In the genomic region with DNA sequence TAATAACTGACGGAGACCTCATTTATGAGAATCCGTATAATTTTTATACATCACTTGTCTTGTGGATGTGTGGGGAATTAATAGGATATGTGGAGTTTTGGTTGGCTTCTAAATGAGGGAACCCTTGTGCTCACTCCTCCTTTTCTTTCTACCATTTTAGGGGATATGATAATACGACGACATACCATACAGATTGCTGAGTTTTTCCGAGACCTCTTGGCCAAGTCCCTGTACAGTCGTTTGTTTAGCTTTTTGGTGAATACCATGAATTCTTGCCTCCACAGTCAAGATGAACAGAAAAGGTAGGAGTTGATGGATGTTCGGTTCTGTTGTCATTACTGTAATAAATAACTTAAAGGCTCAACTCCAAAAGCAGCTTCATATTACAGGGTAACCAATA, we compare ENCODE assay signal across 17 cellular contexts.
DNase-seq lines count a peak whose midpoint lies in the region; ATAC-seq, FAIRE-seq and TF ChIP-seq lines count a peak whose summit lies in the region.
"Had no signal": no experiment of that assay in that cellular context is flagged by ENCODE, and none has a peak within 500 bp of the region (broad histone marks: within the 10 kb centered on the region; RNA-seq: fewer than 3 reads in every experiment).

No MANE protein-coding gene starts in this region.

- H3K27me3 Mint-ChIP-seq in MCF 10A (ENCODE audit: insufficient read depth, unreplicated experiment) (no peaks in the 10 kb centered on the region), astrocyte (ENCODE audit: low read depth, unreplicated experiment) (no peaks in the 10 kb centered on the region)
- peaks cover 3% of the 10 kb centered on the region for H3K27me3 Mint-ChIP-seq in activated naive CD8-positive, alpha-beta T cell treated with anti-CD3 and anti-CD28 coated beads, Interleukin-2, amount 50 U/mL, for 24 hours

- TF ChIP-seq POLR2A in breast epithelium (IDR thresholded peaks at IDR 0.05) (no peak), GM18505 (IDR thresholded peaks at IDR 0.05; ENCODE audit: borderline replicate concordance, extremely low read depth, insufficient read depth, insufficient read length) (no peak)

- no peaks in the 10 kb centered on the region for H3K36me3 ChIP-seq in breast epithelium
- H3K36me3 ChIP-seq in astrocyte (ENCODE audit: insufficient read depth, low read length), result no peaks in the 10 kb centered on the region
- H3K36me3 ChIP-seq in osteoblast (ENCODE audit: insufficient read depth, low read length), result no peaks in the 10 kb centered on the region

- POLR2A ChIA-PET in MCF 10A (lab: Yijun Ruan, JAX), result interaction anchor here (0.7 to 1.1 kb wide), 2 partner anchors 8 to 288 kb away, joined by 3 read pairs; no protein-coding TSS in a partner anchor

- H3K4me1 Mint-ChIP-seq in MCF 10A (ENCODE audit: insufficient read depth, unreplicated experiment) (peaks cover 28% of the 10 kb centered on the region), astrocyte (ENCODE audit: low read depth, unreplicated experiment) (peaks cover 18% of the 10 kb centered on the region)
- H3K4me1 Mint-ChIP-seq in activated naive CD8-positive, alpha-beta T cell treated with anti-CD3 and anti-CD28 coated beads, Interleukin-2, amount 50 U/mL, for 24 hours, result no peaks in the 10 kb centered on the region
- H3K4me1 Mint-ChIP-seq: CD8-positive, alpha-beta memory T cell had no signal

- no peaks in the 10 kb centered on the region for H3K79me2 ChIP-seq in astrocyte (ENCODE audit: insufficient read depth, low read length)
- no peaks in the 10 kb centered on the region for H3K79me2 ChIP-seq in osteoblast (ENCODE audit: insufficient read depth, low read length)

- no peak overlapping the region for H3K9ac ChIP-seq in astrocyte (ENCODE audit: low read length)

- H3K9me3 ChIP-seq in breast epithelium (no peaks in the 10 kb centered on the region), astrocyte (ENCODE audit: insufficient read depth, low read depth, low read length) (no peaks in the 10 kb centered on the region), osteoblast (ENCODE audit: low read depth, low read length) (no peaks in the 10 kb centered on the region)
- H3K9me3 ChIP-seq: Caco-2 had no signal

- no peaks in the 10 kb centered on the region for H4K20me1 ChIP-seq in astrocyte (ENCODE audit: insufficient read depth, low read length)
- H4K20me1 ChIP-seq in osteoblast (ENCODE audit: insufficient read depth, low read length), result no peaks in the 10 kb centered on the region

- H3K4me1 ChIP-seq in breast epithelium, result no peaks in the 10 kb centered on the region
- H3K4me1 ChIP-seq in astrocyte (ENCODE audit: insufficient read depth, low read length), result peaks cover 7% of the 10 kb centered on the region
- H3K4me1 ChIP-seq in osteoblast (ENCODE audit: insufficient read depth, low read length), result peaks cover 9% of the 10 kb centered on the region
- H3K4me1 ChIP-seq: Caco-2 had no signal

- H3K4me3 ChIP-seq in breast epithelium (no peak overlapping the region), astrocyte (ENCODE audit: insufficient read depth, low read depth, low read length) (no peak overlapping the region), osteoblast (ENCODE audit: insufficient read depth, low read length) (no peak overlapping the region)
- H3K4me3 ChIP-seq: GM12878 had no signal

- DNase-seq in MCF 10A (ENCODE audit: unreplicated experiment) (no peak), breast epithelium (ENCODE audit: low spot score in 2 of 2) (no peak), astrocyte (ENCODE audit: low read depth) (peak; percentile 62), epithelial cell of prostate (ENCODE audit: low read depth, low spot score) (no peak), osteoblast (ENCODE audit: insufficient read length, low spot score, missing footprints) (peak; percentile 6), DMS79 treated with DMSO at 0.1 percent for 48 hours (lab: John Stamatoyannopoulos, UW) (no peak)
- no peak for DNase-seq in activated naive CD8-positive, alpha-beta T cell treated with anti-CD3 and anti-CD28 coated beads, Interleukin-2, amount 50 U/mL, for 24 hours
- DNase-seq: Caco-2; CD8-positive, alpha-beta memory T cell; DMS53; H7 had no signal

- no peak overlapping the region for H2AFZ ChIP-seq in astrocyte (ENCODE audit: low read depth, low read length)
- H2AFZ ChIP-seq in osteoblast (ENCODE audit: low read length), result no peak overlapping the region

- no TSS peak for BruUV-seq in MCF 10A (replicated peaks; lab: Mats Ljungman, UMichigan)

- H3K4me2 ChIP-seq in astrocyte (ENCODE audit: low read length) (peak overlapping the region; percentile 26), osteoblast (ENCODE audit: insufficient read depth, low read length) (no peak overlapping the region)

- CTCF ChIA-PET in MCF 10A (lab: Yijun Ruan, JAX), result interaction anchor here (1.8 kb wide), 1 partner anchor 826 kb away, joined by 5 read pairs; no protein-coding TSS in a partner anchor

- peak overlapping the region; percentile 53 for H3K27ac Mint-ChIP-seq in MCF 10A (ENCODE audit: low read depth, unreplicated experiment)
- no peak overlapping the region for H3K27ac Mint-ChIP-seq in astrocyte (ENCODE audit: unreplicated experiment)
- H3K27ac Mint-ChIP-seq in activated naive CD8-positive, alpha-beta T cell treated with anti-CD3 and anti-CD28 coated beads, Interleukin-2, amount 50 U/mL, for 24 hours, result no peak overlapping the region

- H3K36me3 Mint-ChIP-seq in MCF 10A (ENCODE audit: insufficient read depth, unreplicated experiment), result no peaks in the 10 kb centered on the region
- no peaks in the 10 kb centered on the region for H3K36me3 Mint-ChIP-seq in astrocyte (ENCODE audit: low read depth, unreplicated experiment)
- H3K36me3 Mint-ChIP-seq in activated naive CD8-positive, alpha-beta T cell treated with anti-CD3 and anti-CD28 coated beads, Interleukin-2, amount 50 U/mL, for 24 hours (ENCODE audit: low read depth), result no peaks in the 10 kb centered on the region
- H3K36me3 Mint-ChIP-seq: CD14-positive monocyte; CD8-positive, alpha-beta memory T cell had no signal

- no peak for TF ChIP-seq CTCF in MCF 10A (IDR thresholded peaks at IDR 0.05; ENCODE audit: unreplicated experiment)
- no peak for TF ChIP-seq CTCF in breast epithelium (IDR thresholded peaks at IDR 0.05)
- TF ChIP-seq CTCF in astrocyte (IDR thresholded peaks at IDR 0.05; ENCODE audit: insufficient read depth, low read depth, low read length), result no peak
- TF ChIP-seq CTCF in osteoblast (IDR thresholded peaks at IDR 0.05; ENCODE audit: extremely low read depth, low read depth, low read length), result no peak

- H3K27me3 ChIP-seq in breast epithelium, result no peaks in the 10 kb centered on the region
- H3K27me3 ChIP-seq in astrocyte (ENCODE audit: insufficient read depth, low read length), result no peaks in the 10 kb centered on the region
- no peaks in the 10 kb centered on the region for H3K27me3 ChIP-seq in osteoblast (ENCODE audit: insufficient read depth, low read length)

- H3K4me3 Mint-ChIP-seq in MCF 10A (ENCODE audit: unreplicated experiment) (no peak overlapping the region), astrocyte (ENCODE audit: unreplicated experiment) (no peak overlapping the region)
- no peak overlapping the region for H3K4me3 Mint-ChIP-seq in activated naive CD8-positive, alpha-beta T cell treated with anti-CD3 and anti-CD28 coated beads, Interleukin-2, amount 50 U/mL, for 24 hours
- H3K4me3 Mint-ChIP-seq: CD14-positive monocyte; CD8-positive, alpha-beta memory T cell had no signal

- H3K9me3 Mint-ChIP-seq in MCF 10A (ENCODE audit: unreplicated experiment) (no peaks in the 10 kb centered on the region), astrocyte (ENCODE audit: unreplicated experiment) (no peaks in the 10 kb centered on the region)
- no peaks in the 10 kb centered on the region for H3K9me3 Mint-ChIP-seq in activated naive CD8-positive, alpha-beta T cell treated with anti-CD3 and anti-CD28 coated beads, Interleukin-2, amount 50 U/mL, for 24 hours
- H3K9me3 Mint-ChIP-seq: CD14-positive monocyte; CD8-positive, alpha-beta memory T cell had no signal

- intact Hi-C loops in MCF 10A (cut with micrococcal nuclease) (loop anchor here (5.0 kb wide), 2 partner anchors 308 to 428 kb away; no protein-coding TSS in a partner anchor), breast epithelium (cut with DNase I; ENCODE audit: low total_unique reads) (no loop called here)

- no peak for FAIRE-seq in astrocyte (lab: Jason Lieb, UNC)
- FAIRE-seq: GM12878, HepG2, HTR-8/SVneo had no signal

- ATAC-seq in activated naive CD8-positive, alpha-beta T cell treated with anti-CD3 and anti-CD28 coated beads, Interleukin-2, amount 50 U/mL, for 24 hours, result no peak
- ATAC-seq in GM18505 (IDR thresholded peaks at IDR 0.05; ENCODE audit: unreplicated experiment), result no peak
- ATAC-seq: GM12878, HepG2 had no signal

- no peak overlapping the region for H3K27ac ChIP-seq in breast epithelium
- peak overlapping the region; percentile 40 for H3K27ac ChIP-seq in astrocyte (ENCODE audit: low read depth, low read length)
- peak overlapping the region; percentile 56 for H3K27ac ChIP-seq in epithelial cell of prostate
- H3K27ac ChIP-seq in osteoblast (ENCODE audit: low read depth, low read length), result no peak overlapping the region
- H3K27ac ChIP-seq: 22Rv1 had no signal

Comparison
In these comparisons a context has a peak if more than half of its experiments do, and no peak if none do; other contexts are left out.
1. DNase-seq: peak in astrocyte (single experiment) and osteoblast (single experiment); none in MCF 10A (single experiment), breast epithelium (0 of 2), epithelial cell of prostate (single experiment), activated naive CD8-positive, alpha-beta T cell treated with anti-CD3 and anti-CD28 coated beads, Interleukin-2, amount 50 U/mL, for 24 hours (single experiment) and DMS79 treated with DMSO at 0.1 percent for 48 hours (single experiment).
2. H3K27ac ChIP-seq: peak in astrocyte (single experiment) and epithelial cell of prostate (single experiment); none in breast epithelium (0 of 2) and osteoblast (single experiment).